Comparison of ENCODE assay signal across 1 cellular context in genomic region chr15:95249524-95249923, GRCh38.
TF ChIP-seq lines count a peak whose summit lies in the region.

No MANE protein-coding gene starts in this region.

TF ChIP-seq in K562, 482 proteins besides CTCF, POLR2A, EP300 and RAD21 (continued from another document):
- TF ChIP-seq MTA2 (IDR thresholded peaks at IDR 0.05; ENCODE audit: low read depth) (no peak), ZNF507 (tag; conservative IDR thresholded peaks at IDR 0.05) (no peak), HDAC3 (IDR thresholded peaks at IDR 0.05; ENCODE audit: borderline replicate concordance, partially characterized antibody) (no peak), TRIM25 (IDR thresholded peaks at IDR 0.05; ENCODE audit: borderline replicate concordance) (no peak), PKNOX1 (IDR thresholded peaks at IDR 0.05) (no peak), ZNF407 (IDR thresholded peaks at IDR 0.05; ENCODE audit: low read depth) (no peak), SMARCB1 (IDR thresholded peaks at IDR 0.05; ENCODE audit: insufficient read length, low read depth) (no peak), MNT (conservative IDR thresholded peaks at IDR 0.05) (no peak), CREB1 (IDR thresholded peaks at IDR 0.05) (no peak), CREB1 (CRISPR knock-in tag; IDR thresholded peaks at IDR 0.05) (no peak), MED1 (CRISPR knock-in tag; IDR thresholded peaks at IDR 0.05; ENCODE audit: borderline replicate concordance) (no peak), C11orf30 (IDR thresholded peaks at IDR 0.05; ENCODE audit: low read depth) (peak; percentile 50), NCOA1 (IDR thresholded peaks at IDR 0.05; ENCODE audit: low read depth) (no peak), ZNF75A (CRISPR knock-in tag; IDR thresholded peaks at IDR 0.05) (no peak), ESRRA (IDR thresholded peaks at IDR 0.05; ENCODE audit: borderline replicate concordance, low read depth) (no peak), ARNT (IDR thresholded peaks at IDR 0.05) (no peak), MAFF (IDR thresholded peaks at IDR 0.05; ENCODE audit: low read length) (0 out of 2 replicates have a peak, but pooled peaks have one; percentile 23), MAFK (IDR thresholded peaks at IDR 0.05; ENCODE audit: low read length) (peak; percentile 39; the same call in 1 of the 2 replicates), ZBTB11 (CRISPR knock-in tag; IDR thresholded peaks at IDR 0.05) (no peak), NR2F6 (CRISPR knock-in tag; IDR thresholded peaks at IDR 0.05) (no peak)
